ENCODE assay signal across 11 cellular contexts in genomic region chr2:218252509-218253247, GRCh38. TPM values are rescaled to one million over a fixed set of nuclear protein-coding genes. Genes with fewer than 3 reads are reported as not detected.
DNase-seq lines count a peak whose midpoint lies in the region; ATAC-seq lines count a peak whose summit lies in the region.
"Had no signal": no experiment of that assay in that cellular context is flagged by ENCODE, and none has a peak within 500 bp of the region (broad histone marks: within the 10 kb centered on the region; RNA-seq: fewer than 3 reads in every experiment).

No MANE protein-coding gene starts in this region.

- no peak overlapping the region for H3K14ac ChIP-seq in neuronal stem cell (ENCODE audit: low read length)

- WGBS in neuronal stem cell (ENCODE audit: extremely low coverage in 2 of 2, insufficient read length in 2 of 2, insufficient replicate concordance in 1 of 2), 2 donors: no CpG with 5 or more reads among the region's 7 CpGs

- H2AK5ac ChIP-seq in neuronal stem cell (ENCODE audit: low read depth, low read length): no peak overlapping the region

- POLR2A ChIA-PET in activated CD4-positive, alpha-beta memory T cell treated with anti-CD3 and anti-CD28 coated beads for 36 hours (lab: Charles Lee): interaction anchor here (0.5 to 1.2 kb wide), 4 partner anchors 9 to 178 kb away, joined by 3 to 4 read pairs (median 3); partner anchors contain the start of gene GPBAR1
- POLR2A ChIA-PET in activated CD4-positive, alpha-beta memory T cell treated with anti-CD3 and anti-CD28 coated beads, Interleukin-2, amount 10 ng/mL, durations not matched to agents 7 days and 5 days (lab: Charles Lee): interaction anchor here (1.1 to 6.1 kb wide), 7 partner anchors 8 to 65 kb away, joined by 3 to 46 read pairs (median 5); partner anchors contain the start of genes AAMP, ARPC2 and PNKD

- H3K36me3 Mint-ChIP-seq in activated CD4-positive, alpha-beta memory T cell treated with anti-CD3 and anti-CD28 coated beads for 36 hours: peaks cover 63% of the 10 kb centered on the region
- peaks cover 93% of the 10 kb centered on the region for H3K36me3 Mint-ChIP-seq in activated CD4-positive, alpha-beta memory T cell treated with anti-CD3 and anti-CD28 coated beads, Interleukin-2, amount 10 ng/mL, durations not matched to agents 7 days and 5 days (ENCODE audit: low read depth)

- peak overlapping the region; percentile 27 for H3K9ac ChIP-seq in skeletal muscle satellite cell (ENCODE audit: low read depth, low read length)
- no peak overlapping the region for H3K9ac ChIP-seq in neuronal stem cell (ENCODE audit: low read depth, low read length, poor library complexity)

- CTCF ChIA-PET in activated CD4-positive, alpha-beta memory T cell treated with anti-CD3 and anti-CD28 coated beads for 36 hours (lab: Charles Lee): interaction anchor here (0.9 to 1.4 kb wide), 2 partner anchors 36 to 67 kb away, joined by 4 to 6 read pairs; partner anchors contain the start of gene ARPC2
- CTCF ChIA-PET in activated CD4-positive, alpha-beta memory T cell treated with anti-CD3 and anti-CD28 coated beads, Interleukin-2, amount 10 ng/mL, durations not matched to agents 7 days and 5 days (lab: Charles Lee): interaction anchor here (0.9 to 1.7 kb wide), 6 partner anchors 17 to 65 kb away, joined by 3 to 5 read pairs (median 3); partner anchors contain the start of genes AAMP and PNKD

- H3K9me3 ChIP-seq in effector memory CD4-positive, alpha-beta T cell (ENCODE audit: control insufficient read depth, low read length): no peaks in the 10 kb centered on the region
- no peaks in the 10 kb centered on the region for H3K9me3 ChIP-seq in skeletal muscle satellite cell (replicated peaks; ENCODE audit: low read length)
- no peaks in the 10 kb centered on the region for H3K9me3 ChIP-seq in neuronal stem cell (replicated peaks in 1 of 2; ENCODE audit: control insufficient read depth in 2 of 2, insufficient read depth in 1 of 2, low read depth in 1 of 2, low read length in 2 of 2)

- no peak overlapping the region for H2BK120ac ChIP-seq in neuronal stem cell (ENCODE audit: low read depth, low read length)

- ATAC-seq in GM18907 (IDR thresholded peaks at IDR 0.05; ENCODE audit: unreplicated experiment) (no peak), HG02642 (IDR thresholded peaks at IDR 0.05; ENCODE audit: poor library complexity, unreplicated experiment) (no peak)

- H3K4me3 ChIP-seq in effector memory CD4-positive, alpha-beta T cell (ENCODE audit: insufficient read depth, low read depth, low read length, poor library complexity, severe bottlenecking): no peak overlapping the region
- H3K4me3 ChIP-seq in skeletal muscle satellite cell (ENCODE audit: low read length): no peak overlapping the region
- H3K4me3 ChIP-seq in neuronal stem cell (ENCODE audit: low read length in 2 of 2): no peak overlapping the region

- no peak overlapping the region for H3K4ac ChIP-seq in neuronal stem cell (ENCODE audit: low read length)

- no peak overlapping the region for H2BK15ac ChIP-seq in neuronal stem cell (ENCODE audit: low read length)

- H3K4me1 ChIP-seq in effector memory CD4-positive, alpha-beta T cell (ENCODE audit: control insufficient read depth, insufficient read depth, low read length, poor library complexity, severe bottlenecking): peaks cover 5% of the 10 kb centered on the region
- H3K4me1 ChIP-seq in skeletal muscle satellite cell (ENCODE audit: control insufficient read depth, insufficient read depth, low read length) (peaks cover 14% of the 10 kb centered on the region), neuronal stem cell (ENCODE audit: control insufficient read depth in 2 of 2, insufficient read depth in 1 of 2, low read depth in 1 of 2, low read length in 2 of 2) (no peaks in the 10 kb centered on the region)

- no peak overlapping the region for H3K4me3 Mint-ChIP-seq in activated CD4-positive, alpha-beta memory T cell treated with anti-CD3 and anti-CD28 coated beads for 36 hours
- no peak overlapping the region for H3K4me3 Mint-ChIP-seq in activated CD4-positive, alpha-beta memory T cell treated with anti-CD3 and anti-CD28 coated beads, Interleukin-2, amount 10 ng/mL, durations not matched to agents 7 days and 5 days
- H3K4me3 Mint-ChIP-seq: neural crest cell had no signal

- H3K36me3 ChIP-seq in effector memory CD4-positive, alpha-beta T cell (ENCODE audit: control insufficient read depth, insufficient read depth, low read length): peaks cover 80% of the 10 kb centered on the region
- H3K36me3 ChIP-seq in skeletal muscle satellite cell (ENCODE audit: insufficient read depth, low read length): peaks cover 89% of the 10 kb centered on the region
- H3K36me3 ChIP-seq in neuronal stem cell (replicated peaks in 1 of 2; ENCODE audit: control insufficient read depth in 2 of 2, insufficient read depth in 2 of 2, low read length in 2 of 2): peaks cover 48 to 90% of the 10 kb centered on the region in 2 donors

- peak overlapping the region; percentile 40 for H3K27ac ChIP-seq in effector memory CD4-positive, alpha-beta T cell (ENCODE audit: insufficient read depth, low read length, poor library complexity, severe bottlenecking)
- no peak overlapping the region for H3K27ac ChIP-seq in neuronal stem cell (replicated peaks; ENCODE audit: low read length)

- H4K8ac ChIP-seq in neuronal stem cell (ENCODE audit: low read depth, low read length): no peak overlapping the region

- no peak overlapping the region for H3K23ac ChIP-seq in neuronal stem cell (ENCODE audit: low read depth, low read length, poor library complexity)

- no peak overlapping the region for H3K18ac ChIP-seq in neuronal stem cell (ENCODE audit: low read length)

- H2BK5ac ChIP-seq in neuronal stem cell (ENCODE audit: low read length): no peak overlapping the region

- H2AFZ ChIP-seq in neuronal stem cell (ENCODE audit: low read length): no peak overlapping the region

- H3K4me2 ChIP-seq in skeletal muscle satellite cell (ENCODE audit: low read length): peak overlapping the region; percentile 4
- no peak overlapping the region for H3K4me2 ChIP-seq in neuronal stem cell (ENCODE audit: insufficient read depth, low read length, poor library complexity, severe bottlenecking)

- no peak for DNase-seq in activated CD4-positive, alpha-beta memory T cell treated with anti-CD3 and anti-CD28 coated beads for 36 hours
- no peak for DNase-seq in activated CD4-positive, alpha-beta memory T cell treated with anti-CD3 and anti-CD28 coated beads, Interleukin-2, amount 10 ng/mL, durations not matched to agents 7 days and 5 days
- peak; percentile 56 for DNase-seq in NOMO-1 treated with DMSO at 0.1 percent for 48 hours (lab: John Stamatoyannopoulos, UW; ENCODE audit: unreplicated experiment)
- no peak for DNase-seq in effector memory CD4-positive, alpha-beta T cell
- no peak for DNase-seq in neuronal stem cell (ENCODE audit: low spot score)
- DNase-seq: ACHN; stimulated activated CD4-positive, alpha-beta T cell treated with anti-CD3 and anti-CD28 coated beads, Interleukin-2, amount 100 ng/mL, for 48 hours had no signal

- H3K79me1 ChIP-seq in neuronal stem cell (ENCODE audit: low read depth, low read length): no peaks in the 10 kb centered on the region

- peak overlapping the region; percentile 80 for H3K27ac Mint-ChIP-seq in activated CD4-positive, alpha-beta memory T cell treated with anti-CD3 and anti-CD28 coated beads for 36 hours
- no peak overlapping the region for H3K27ac Mint-ChIP-seq in activated CD4-positive, alpha-beta memory T cell treated with anti-CD3 and anti-CD28 coated beads, Interleukin-2, amount 10 ng/mL, durations not matched to agents 7 days and 5 days

- no peak overlapping the region for H4K91ac ChIP-seq in neuronal stem cell (ENCODE audit: low read depth, low read length, poor library complexity)

- H3K27me3 Mint-ChIP-seq in activated CD4-positive, alpha-beta memory T cell treated with anti-CD3 and anti-CD28 coated beads for 36 hours: no peaks in the 10 kb centered on the region
- no peaks in the 10 kb centered on the region for H3K27me3 Mint-ChIP-seq in activated CD4-positive, alpha-beta memory T cell treated with anti-CD3 and anti-CD28 coated beads, Interleukin-2, amount 10 ng/mL, durations not matched to agents 7 days and 5 days

- H3K4me1 Mint-ChIP-seq in activated CD4-positive, alpha-beta memory T cell treated with anti-CD3 and anti-CD28 coated beads for 36 hours (ENCODE audit: low read depth): peaks cover 37% of the 10 kb centered on the region
- peaks cover 34% of the 10 kb centered on the region for H3K4me1 Mint-ChIP-seq in activated CD4-positive, alpha-beta memory T cell treated with anti-CD3 and anti-CD28 coated beads, Interleukin-2, amount 10 ng/mL, durations not matched to agents 7 days and 5 days
- H3K4me1 Mint-ChIP-seq: neural crest cell had no signal

- no peaks in the 10 kb centered on the region for H3K9me3 Mint-ChIP-seq in activated CD4-positive, alpha-beta memory T cell treated with anti-CD3 and anti-CD28 coated beads for 36 hours
- H3K9me3 Mint-ChIP-seq in activated CD4-positive, alpha-beta memory T cell treated with anti-CD3 and anti-CD28 coated beads, Interleukin-2, amount 10 ng/mL, durations not matched to agents 7 days and 5 days: no peaks in the 10 kb centered on the region
- H3K9me3 Mint-ChIP-seq: neural crest cell had no signal

- H3K27me3 ChIP-seq in effector memory CD4-positive, alpha-beta T cell (replicated peaks; ENCODE audit: control insufficient read depth, insufficient read depth, low read length, poor library complexity, severe bottlenecking): no peaks in the 10 kb centered on the region
- H3K27me3 ChIP-seq in skeletal muscle satellite cell (ENCODE audit: control insufficient read depth, insufficient read depth, low read length) (no peaks in the 10 kb centered on the region), neuronal stem cell (ENCODE audit: control insufficient read depth in 3 of 3, insufficient read depth in 3 of 3, low read depth in 1 of 3, low read length in 3 of 3) (no peaks in the 10 kb centered on the region)

- H2BK12ac ChIP-seq in neuronal stem cell (ENCODE audit: low read length): no peak overlapping the region

- intact Hi-C loops in activated CD4-positive, alpha-beta memory T cell treated with anti-CD3 and anti-CD28 coated beads for 36 hours (cut with micrococcal nuclease): no loop called here

RNA-seq across cellular contexts. Expression of gene GPBAR1, which starts 8.1 kb away (rescaled TPM):
- under 1 TPM; 0.14 to 0.19 TPM for total RNA-seq in activated CD4-positive, alpha-beta memory T cell treated with anti-CD3 and anti-CD28 coated beads for 36 hours
- total RNA-seq in activated CD4-positive, alpha-beta memory T cell treated with anti-CD3 and anti-CD28 coated beads, Interleukin-2, amount 10 ng/mL, durations not matched to agents 7 days and 5 days: under 1 TPM; 0.68 to 0.75 TPM
- total RNA-seq in skeletal muscle satellite cell (2012; rRNA removed): under 0.01 and 0.44 TPM in 2 replicates
- polyA plus RNA-seq in neuronal stem cell (2013, experiment 1 of 2): 0.46 TPM
- polyA plus RNA-seq in neuronal stem cell (2013, experiment 2 of 2): 0.44 TPM

RNA-seq across cellular contexts. Expression of gene AAMP, which starts 17.3 kb away (rescaled TPM):
- 10 to 100 TPM; 60.8 to 65.6 TPM for total RNA-seq in activated CD4-positive, alpha-beta memory T cell treated with anti-CD3 and anti-CD28 coated beads for 36 hours
- total RNA-seq in activated CD4-positive, alpha-beta memory T cell treated with anti-CD3 and anti-CD28 coated beads, Interleukin-2, amount 10 ng/mL, durations not matched to agents 7 days and 5 days: 10 to 100 TPM; 44.2 to 46.8 TPM
- 111 and 113 TPM in 2 replicates for total RNA-seq in skeletal muscle satellite cell (2012; rRNA removed)
- polyA plus RNA-seq in neuronal stem cell (2013, experiment 1 of 2): 45.1 TPM
- polyA plus RNA-seq in neuronal stem cell (2013, experiment 2 of 2): 38.9 TPM

RNA-seq across cellular contexts. Expression of gene PNKD, which starts 17.6 kb away (rescaled TPM):
- total RNA-seq in activated CD4-positive, alpha-beta memory T cell treated with anti-CD3 and anti-CD28 coated beads for 36 hours: 10 to 100 TPM; 18.4 to 19.4 TPM
- 10 to 100 TPM; 30.1 to 31.8 TPM for total RNA-seq in activated CD4-positive, alpha-beta memory T cell treated with anti-CD3 and anti-CD28 coated beads, Interleukin-2, amount 10 ng/mL, durations not matched to agents 7 days and 5 days
- 20.3 and 22.6 TPM in 2 replicates for total RNA-seq in skeletal muscle satellite cell (2012; rRNA removed)
- 58.6 TPM for polyA plus RNA-seq in neuronal stem cell (2013, experiment 1 of 2)
- polyA plus RNA-seq in neuronal stem cell (2013, experiment 2 of 2): 61.7 TPM

RNA-seq across cellular contexts. Expression of gene ARPC2, which starts 35.7 kb away (rescaled TPM):
- 100 to 1,000 TPM; 564 to 570 TPM for total RNA-seq in activated CD4-positive, alpha-beta memory T cell treated with anti-CD3 and anti-CD28 coated beads for 36 hours
- 100 to 1,000 TPM; 765 to 778 TPM for total RNA-seq in activated CD4-positive, alpha-beta memory T cell treated with anti-CD3 and anti-CD28 coated beads, Interleukin-2, amount 10 ng/mL, durations not matched to agents 7 days and 5 days
- 334 and 397 TPM in 2 replicates for total RNA-seq in skeletal muscle satellite cell (2012; rRNA removed)
- 208 TPM for polyA plus RNA-seq in neuronal stem cell (2013, experiment 1 of 2)
- 206 TPM for polyA plus RNA-seq in neuronal stem cell (2013, experiment 2 of 2)

RNA-seq across cellular contexts. Expression of gene TMBIM1, which starts 39.6 kb away (rescaled TPM):
- total RNA-seq in activated CD4-positive, alpha-beta memory T cell treated with anti-CD3 and anti-CD28 coated beads for 36 hours: 10 to 100 TPM; 71.8 to 79.2 TPM
- total RNA-seq in activated CD4-positive, alpha-beta memory T cell treated with anti-CD3 and anti-CD28 coated beads, Interleukin-2, amount 10 ng/mL, durations not matched to agents 7 days and 5 days: 100 to 1,000 TPM; 105 to 107 TPM
- total RNA-seq in skeletal muscle satellite cell (2012; rRNA removed): 66.9 and 100 TPM in 2 replicates
- 10.4 TPM for polyA plus RNA-seq in neuronal stem cell (2013, experiment 1 of 2)
- 10.7 TPM for polyA plus RNA-seq in neuronal stem cell (2013, experiment 2 of 2)
